ENCODE assay signal across 8 cellular contexts in genomic region chr12:21940972-21941521, GRCh38. TPM values are rescaled to one million over a fixed set of nuclear protein-coding genes. Genes with fewer than 3 reads are reported as not detected.
DNase-seq lines count a peak whose midpoint lies in the region; ATAC-seq lines count a peak whose summit lies in the region.

TSS of gene ABCC9 (minus strand) at chr12:21941426. CDS start at chr12:21936674, 4,752 bp downstream.

- H3K4me1 Mint-ChIP-seq in T-helper 1 cell treated with Interleukin-12 subunit alpha and Interleukin-12 subunit beta and Interleukin-4 antibody, amounts not matched to agents 30 μg/mL and 1 μg/mL, for 36 hours (ENCODE audit: low read depth), result peaks cover 14% of the 10 kb centered on the region

- DNase-seq in fibroblast of peridontal ligament (ENCODE audit: extremely low read depth) (peak; percentile 51), myocyte (ENCODE audit: low read depth) (peak; percentile 73), SW480 (ENCODE audit: low spot score) (no peak), GDM1 (lab: John Stamatoyannopoulos, UW) (no peak)

- peak; percentile 49 for ATAC-seq in GM19023 (IDR thresholded peaks at IDR 0.05; ENCODE audit: unreplicated experiment)
- ATAC-seq in HG03095 (IDR thresholded peaks at IDR 0.05; ENCODE audit: unreplicated experiment), result no peak
- no peak for ATAC-seq in HG03521 (IDR thresholded peaks at IDR 0.05; ENCODE audit: unreplicated experiment)

- peaks cover 7% of the 10 kb centered on the region for H3K9me3 Mint-ChIP-seq in T-helper 1 cell treated with Interleukin-12 subunit alpha and Interleukin-12 subunit beta and Interleukin-4 antibody, amounts not matched to agents 30 μg/mL and 1 μg/mL, for 36 hours

- H3K27me3 Mint-ChIP-seq in T-helper 1 cell treated with Interleukin-12 subunit alpha and Interleukin-12 subunit beta and Interleukin-4 antibody, amounts not matched to agents 30 μg/mL and 1 μg/mL, for 36 hours (ENCODE audit: low read depth), result peaks cover 49% of the 10 kb centered on the region

- no peaks in the 10 kb centered on the region for H3K36me3 Mint-ChIP-seq in T-helper 1 cell treated with Interleukin-12 subunit alpha and Interleukin-12 subunit beta and Interleukin-4 antibody, amounts not matched to agents 30 μg/mL and 1 μg/mL, for 36 hours (ENCODE audit: low read depth)

- H3K27ac Mint-ChIP-seq in T-helper 1 cell treated with Interleukin-12 subunit alpha and Interleukin-12 subunit beta and Interleukin-4 antibody, amounts not matched to agents 30 μg/mL and 1 μg/mL, for 36 hours, result peak within 1 kb of the TSS; percentile 55

- peak within 1 kb of the TSS; percentile 45 for H3K4me3 Mint-ChIP-seq in T-helper 1 cell treated with Interleukin-12 subunit alpha and Interleukin-12 subunit beta and Interleukin-4 antibody, amounts not matched to agents 30 μg/mL and 1 μg/mL, for 36 hours

RNA-seq across cellular contexts. Expression of gene ABCC9, which starts in this region (rescaled TPM):
- total RNA-seq in myocyte, result 10.1 and 18.5 TPM in 2 replicates
- polyA plus RNA-seq in myocyte (2012), result 0.44 TPM

Comparison
In these comparisons a context has a peak if more than half of its experiments do, and no peak if none do; other contexts are left out.
1. DNase-seq: peak in fibroblast of peridontal ligament (single experiment) and myocyte (single experiment); none in SW480 (single experiment) and GDM1 (single experiment).